ENCODE assay signal across 8 cellular contexts in genomic region chr13:32737111-32737571, GRCh38.
DNase-seq lines count a peak whose midpoint lies in the region; ATAC-seq and TF ChIP-seq lines count a peak whose summit lies in the region.

No MANE protein-coding gene starts in this region.

- peak overlapping the region; percentile 56 to 78 for H3K27ac ChIP-seq in mucosa of rectum (ENCODE audit: low read depth in 2 of 2, low read length in 2 of 2)

- H3K9me3 ChIP-seq in mucosa of rectum (ENCODE audit: control insufficient read depth in 2 of 2, low read length in 2 of 2): no peaks in the 10 kb centered on the region

- no peak for DNase-seq in activated T-cell treated with anti-CD3 and anti-CD28 coated beads, Interleukin-2, amount 50 U/mL, for 72 hours
- no peak for DNase-seq in activated T-cell treated with anti-CD3 and anti-CD28 coated beads, Interleukin-2, amount 50 U/mL, for 1 hour
- no peak for DNase-seq in cerebellar nuclear complex (lab: John Stamatoyannopoulos, UW)
- DNase-seq in HEK293T (ENCODE audit: extremely low spot score): no peak
- no peak for DNase-seq in occipital lobe (lab: John Stamatoyannopoulos, UW)

- no peaks in the 10 kb centered on the region for H3K27me3 ChIP-seq in mucosa of rectum (ENCODE audit: control insufficient read depth in 2 of 2, insufficient read depth in 2 of 2, low read length in 2 of 2)

- POLR2A ChIA-PET in HEK293T (lab: Yijun Ruan, JAX): no interaction called here

- peaks cover 3% of the 10 kb centered on the region in 2 donors for H3K36me3 ChIP-seq in mucosa of rectum (ENCODE audit: control insufficient read depth in 2 of 2, insufficient read depth in 2 of 2, low read length in 2 of 2)

- H3K27ac Mint-ChIP-seq in activated T-cell treated with anti-CD3 and anti-CD28 coated beads, Interleukin-2, amount 50 U/mL, for 72 hours: peak overlapping the region; percentile 94
- peak overlapping the region in 4 of 5 experiments; percentile 20 to 93 (median 32) for H3K27ac Mint-ChIP-seq in brain

- peak; percentile 70 to 75 for ATAC-seq in activated T-cell treated with anti-CD3 and anti-CD28 coated beads, Interleukin-2, amount 50 U/mL, for 72 hours (replicated peaks in 1 of 2)
- ATAC-seq in HG03159 (IDR thresholded peaks at IDR 0.05; ENCODE audit: unreplicated experiment): peak; percentile 74

- no peaks in the 10 kb centered on the region for H3K9me3 Mint-ChIP-seq in activated T-cell treated with anti-CD3 and anti-CD28 coated beads, Interleukin-2, amount 50 U/mL, for 72 hours
- no peaks in the 10 kb centered on the region for H3K9me3 Mint-ChIP-seq in brain

- peaks cover 0 to 18% of the 10 kb centered on the region in 2 donors for H3K36me3 Mint-ChIP-seq in activated T-cell treated with anti-CD3 and anti-CD28 coated beads, Interleukin-2, amount 50 U/mL, for 72 hours (ENCODE audit: insufficient read depth in 2 of 2)
- peaks cover 85% of the 10 kb centered on the region for H3K36me3 Mint-ChIP-seq in brain

- peak overlapping the region; percentile 59 to 67 for H3K4me3 ChIP-seq in mucosa of rectum (ENCODE audit: low read length in 2 of 2)

- TF ChIP-seq CTCF in brain (conservative IDR thresholded peaks at IDR 0.05): no peak

- peaks cover 0 to 17% of the 10 kb centered on the region in 2 donors for H3K4me1 ChIP-seq in mucosa of rectum (ENCODE audit: control insufficient read depth in 2 of 2, insufficient read depth in 2 of 2, low read length in 2 of 2)

- H3K27me3 Mint-ChIP-seq in activated T-cell treated with anti-CD3 and anti-CD28 coated beads, Interleukin-2, amount 50 U/mL, for 72 hours (ENCODE audit: low read depth): no peaks in the 10 kb centered on the region
- H3K27me3 Mint-ChIP-seq in brain: no peaks in the 10 kb centered on the region

- peaks cover 27% of the 10 kb centered on the region for H3K4me1 Mint-ChIP-seq in activated T-cell treated with anti-CD3 and anti-CD28 coated beads, Interleukin-2, amount 50 U/mL, for 72 hours (ENCODE audit: low read depth)
- peaks cover 42% of the 10 kb centered on the region for H3K4me1 Mint-ChIP-seq in brain

- H3K4me3 Mint-ChIP-seq in activated T-cell treated with anti-CD3 and anti-CD28 coated beads, Interleukin-2, amount 50 U/mL, for 72 hours: peak overlapping the region; percentile 64 to 93
- peak overlapping the region in 2 of 5 experiments; percentile 35 to 76 for H3K4me3 Mint-ChIP-seq in brain

- CTCF ChIA-PET in HEK293T (lab: Yijun Ruan, JAX): no interaction called here

- H3K9ac ChIP-seq in mucosa of rectum (ENCODE audit: low read depth in 1 of 2, low read length in 2 of 2): peak overlapping the region; percentile 47 to 51

TF ChIP-seq in HEK293T, 16 proteins besides CTCF, POLR2A, EP300 and RAD21:
- no peak for TF ChIP-seq BHLHE40 (IDR thresholded peaks at IDR 0.05; ENCODE audit: borderline replicate concordance)
- no peak for TF ChIP-seq HDGF (IDR thresholded peaks at IDR 0.05; ENCODE audit: borderline replicate concordance)
- no peak for TF ChIP-seq LEF1 (IDR thresholded peaks at IDR 0.05; ENCODE audit: borderline replicate concordance)
- no peak for TF ChIP-seq ARNT (IDR thresholded peaks at IDR 0.05)
- TF ChIP-seq PKNOX1 (IDR thresholded peaks at IDR 0.05): no peak
- TF ChIP-seq SP1 (IDR thresholded peaks at IDR 0.05): no peak
- TF ChIP-seq SUZ12 (IDR thresholded peaks at IDR 0.05): no peak
- TF ChIP-seq ZNF384 (IDR thresholded peaks at IDR 0.05): no peak
- no peak for TF ChIP-seq ELF4 (IDR thresholded peaks at IDR 0.05)
- no peak for TF ChIP-seq FOXK2 (IDR thresholded peaks at IDR 0.05)
- TF ChIP-seq FOXM1 (IDR thresholded peaks at IDR 0.05; ENCODE audit: borderline replicate concordance): no peak
- TF ChIP-seq CTBP1 (IDR thresholded peaks at IDR 0.05; ENCODE audit: borderline replicate concordance): no peak
- no peak for TF ChIP-seq NFRKB (IDR thresholded peaks at IDR 0.05)
